Comparison of ENCODE assay signal across 8 cellular contexts in genomic region chr7:37198906-37199485, GRCh38.
DNase-seq lines count a peak whose midpoint lies in the region; ATAC-seq and TF ChIP-seq lines count a peak whose summit lies in the region.

No MANE protein-coding gene starts in this region.

- BruUV-seq in Caco-2 (replicated peaks; lab: Mats Ljungman, UMichigan): no TSS peak

- H3K4me1 Mint-ChIP-seq in Caco-2 (ENCODE audit: low read depth, unreplicated experiment): no peaks in the 10 kb centered on the region
- H3K4me1 Mint-ChIP-seq in chondrocyte (ENCODE audit: low read depth): peaks cover 10% of the 10 kb centered on the region

- no peak overlapping the region for H3K27ac ChIP-seq in left lung

- peak; percentile 87 to 91 for TF ChIP-seq CTCF in Caco-2 (IDR thresholded peaks at IDR 0.05; ENCODE audit: insufficient read depth in 1 of 2, low read depth in 1 of 2, low read length in 1 of 2, severe bottlenecking in 1 of 2, unreplicated experiment in 1 of 2)
- peak; percentile 97 for TF ChIP-seq CTCF in chondrocyte (IDR thresholded peaks at IDR 0.05)
- TF ChIP-seq CTCF in left lung (IDR thresholded peaks at IDR 0.05): peak; percentile 79 to 86

- intact Hi-C loops in Caco-2 (cut with micrococcal nuclease; ENCODE audit: unreplicated experiment) (loop anchor here (1.0 to 2.0 kb wide), 3 partner anchors 172 to 528 kb away; no protein-coding TSS in a partner anchor), left lung (cut with DNase I) (loop anchor here in 1 of 2 donors (10.0 kb wide), 2 partner anchors 234 to 724 kb away; no protein-coding TSS in a partner anchor)

- H3K4me1 ChIP-seq in Caco-2 (no peaks in the 10 kb centered on the region; the same call in 1 of the 2 replicates), left lung (peaks cover 0 to 12% of the 10 kb centered on the region in 2 donors)

- DNase-seq in Caco-2 (peak; percentile 79 to 84), HEK293T (ENCODE audit: extremely low spot score) (peak; percentile 72), NCI-H2227 (lab: John Stamatoyannopoulos, UW; ENCODE audit: unreplicated experiment) (peak; percentile 78), chondrocyte (ENCODE audit: low spot score) (no peak), left lung (peak; percentile 77 to 81), cortex of kidney (lab: John Stamatoyannopoulos, UW) (no peak)
- DNase-seq in activated CD4-positive, alpha-beta T cell treated with anti-CD3 and anti-CD28 coated beads for 4 hours: peak; percentile 68 to 77
- peak; percentile 60 to 74 for DNase-seq in stimulated activated CD4-positive, alpha-beta T cell treated with anti-CD3 and anti-CD28 coated beads, Interleukin-4, amount 100 ng/mL, for 48 hours (ENCODE audit: low read depth in 2 of 2)

- POLR2A ChIA-PET in Caco-2 (lab: Charles Lee): interaction anchor here (0.5 kb wide), 1 partner anchor 739 kb away, joined by 3 read pairs; no protein-coding TSS in a partner anchor
- POLR2A ChIA-PET in HEK293T (lab: Yijun Ruan, JAX): no interaction called here

- H3K36me3 Mint-ChIP-seq in Caco-2 (ENCODE audit: insufficient read depth, unreplicated experiment) (no peaks in the 10 kb centered on the region), chondrocyte (ENCODE audit: low read depth) (no peaks in the 10 kb centered on the region)

- ATAC-seq in left lung: peak; percentile 94

- no peaks in the 10 kb centered on the region for H3K36me3 ChIP-seq in Caco-2 (ENCODE audit: control insufficient read depth, insufficient read depth, low read length)
- H3K36me3 ChIP-seq in left lung: peaks cover 0 to 42% of the 10 kb centered on the region in 2 donors

- H3K4me3 Mint-ChIP-seq in Caco-2 (ENCODE audit: unreplicated experiment): no peak overlapping the region
- H3K4me3 Mint-ChIP-seq in chondrocyte (ENCODE audit: unreplicated experiment): no peak overlapping the region

- H3K27me3 ChIP-seq in Caco-2 (replicated peaks; ENCODE audit: control insufficient read depth, insufficient read depth, low read length) (no peaks in the 10 kb centered on the region), left lung (no peaks in the 10 kb centered on the region)

- H3K27me3 Mint-ChIP-seq in Caco-2 (ENCODE audit: insufficient read depth, unreplicated experiment): no peaks in the 10 kb centered on the region
- H3K27me3 Mint-ChIP-seq in chondrocyte (ENCODE audit: low read depth): peaks cover 4% of the 10 kb centered on the region

- no peak overlapping the region for H3K27ac Mint-ChIP-seq in Caco-2 (ENCODE audit: unreplicated experiment)
- no peak overlapping the region for H3K27ac Mint-ChIP-seq in chondrocyte (ENCODE audit: unreplicated experiment)

- CTCF ChIA-PET in Caco-2 (lab: Charles Lee): interaction anchor here (0.7 to 2.8 kb wide), 11 partner anchors 16 to 757 kb away, joined by 3 to 25 read pairs (median 6); no protein-coding TSS in a partner anchor
- CTCF ChIA-PET in HEK293T (lab: Yijun Ruan, JAX): interaction anchor here (0.5 to 1.4 kb wide), 23 partner anchors 10 to 738 kb away, joined by 3 to 8 read pairs (median 3); no protein-coding TSS in a partner anchor

- H3K4me3 ChIP-seq in Caco-2 (ENCODE audit: low read depth, low read length) (no peak overlapping the region), left lung (no peak overlapping the region)

- H3K9me3 Mint-ChIP-seq in Caco-2 (ENCODE audit: unreplicated experiment) (no peaks in the 10 kb centered on the region), chondrocyte (ENCODE audit: low read depth) (no peaks in the 10 kb centered on the region)

- H3K9me3 ChIP-seq in Caco-2: no peaks in the 10 kb centered on the region
- no peaks in the 10 kb centered on the region for H3K9me3 ChIP-seq in left lung

TF ChIP-seq in HEK293T, 16 proteins besides CTCF, POLR2A, EP300 and RAD21:
- no peak for TF ChIP-seq LEF1 (IDR thresholded peaks at IDR 0.05; ENCODE audit: borderline replicate concordance)
- no peak for TF ChIP-seq TARDBP (IDR thresholded peaks at IDR 0.05)
- TF ChIP-seq HDGF (IDR thresholded peaks at IDR 0.05; ENCODE audit: borderline replicate concordance): no peak
- TF ChIP-seq ZNF384 (IDR thresholded peaks at IDR 0.05): no peak
- TF ChIP-seq BHLHE40 (IDR thresholded peaks at IDR 0.05; ENCODE audit: borderline replicate concordance): no peak
- TF ChIP-seq SUZ12 (IDR thresholded peaks at IDR 0.05): no peak
- TF ChIP-seq ARNT (IDR thresholded peaks at IDR 0.05): no peak
- TF ChIP-seq SP1 (IDR thresholded peaks at IDR 0.05): no peak
- TF ChIP-seq NFRKB (IDR thresholded peaks at IDR 0.05): no peak
- TF ChIP-seq FOXM1 (IDR thresholded peaks at IDR 0.05; ENCODE audit: borderline replicate concordance): no peak
- TF ChIP-seq PKNOX1 (IDR thresholded peaks at IDR 0.05): no peak
- no peak for TF ChIP-seq CTBP1 (IDR thresholded peaks at IDR 0.05; ENCODE audit: borderline replicate concordance)
- TF ChIP-seq FOXK2 (IDR thresholded peaks at IDR 0.05): no peak
- no peak for TF ChIP-seq ELF4 (IDR thresholded peaks at IDR 0.05)
- TF ChIP-seq L3MBTL2 (conservative IDR thresholded peaks at IDR 0.05): no peak
- no peak for TF ChIP-seq FOXA1 (IDR thresholded peaks at IDR 0.05)
TF ChIP-seq in HEK293T: peak in this region for 0.

Comparison
In these comparisons a context has a peak if more than half of its experiments do, and no peak if none do; other contexts are left out.
1. DNase-seq: peak in Caco-2 (2 of 2), HEK293T (single experiment), NCI-H2227 (single experiment), activated CD4-positive, alpha-beta T cell treated with anti-CD3 and anti-CD28 coated beads for 4 hours (2 of 2), left lung (2 of 2) and stimulated activated CD4-positive, alpha-beta T cell treated with anti-CD3 and anti-CD28 coated beads, Interleukin-4, amount 100 ng/mL, for 48 hours (2 of 2); none in chondrocyte (single experiment) and cortex of kidney (single experiment).
2. Peak in every context shown above with its lines, with median percentiles within 50 percentile points of each other: CTCF ChIP-seq.